8 cellular contexts compared by ENCODE assay signal in genomic region chr2:63588385-63589147, GRCh38.
A peak's percentile ranks its signal among the peaks of the same experiment; 100 is the strongest.
DNase-seq lines count a peak whose midpoint lies in the region; ATAC-seq and FAIRE-seq lines count a peak whose summit lies in the region.

TSS of gene MDH1 (plus strand) at chr2:63588963. CDS start at chr2:63589044, 81 bp downstream.
TSS of gene WDPCP (minus strand) at chr2:63588477. CDS start at chr2:63588271, 206 bp downstream.

- ATAC-seq in GM19043 (IDR thresholded peaks at IDR 0.05; ENCODE audit: low read depth, unreplicated experiment) (peak; percentile 83), HG03354 (IDR thresholded peaks at IDR 0.05; ENCODE audit: poor library complexity, severe bottlenecking, unreplicated experiment) (peak; percentile 90)
- ATAC-seq in activated CD4-positive, CD25-positive, alpha-beta regulatory T cell treated with anti-CD3 and anti-CD28 coated beads, Interleukin-2, amount 50 U/mL, for 24 hours, result peak; percentile 90 to 92

- FAIRE-seq in islet of Langerhans (lab: Jason Lieb, UNC), result peak; percentile 88

- peak; percentile 92 for DNase-seq in AG20443 (ENCODE audit: low spot score)
- DNase-seq in NCI-H446 (lab: John Stamatoyannopoulos, UW), result peak; percentile 97 to 98
- peak; percentile 90 to 99 for DNase-seq in cerebellar nuclear complex (lab: John Stamatoyannopoulos, UW)
- peak; percentile 86 to 89 for DNase-seq in stimulated activated CD4-positive, alpha-beta T cell treated with anti-CD3 and anti-CD28 coated beads, Interleukin-12 subunit alpha, Interleukin-12 subunit beta, amount 100 ng/mL, for 24 hours (ENCODE audit: low read depth in 2 of 2)

Comparison
In these comparisons a context has a peak if more than half of its experiments do, and no peak if none do; other contexts are left out.
1. Peak in every context shown above with its lines: DNase-seq and ATAC-seq.